Comparison of ENCODE assay signal across 18 cellular contexts in the genomic region with DNA sequence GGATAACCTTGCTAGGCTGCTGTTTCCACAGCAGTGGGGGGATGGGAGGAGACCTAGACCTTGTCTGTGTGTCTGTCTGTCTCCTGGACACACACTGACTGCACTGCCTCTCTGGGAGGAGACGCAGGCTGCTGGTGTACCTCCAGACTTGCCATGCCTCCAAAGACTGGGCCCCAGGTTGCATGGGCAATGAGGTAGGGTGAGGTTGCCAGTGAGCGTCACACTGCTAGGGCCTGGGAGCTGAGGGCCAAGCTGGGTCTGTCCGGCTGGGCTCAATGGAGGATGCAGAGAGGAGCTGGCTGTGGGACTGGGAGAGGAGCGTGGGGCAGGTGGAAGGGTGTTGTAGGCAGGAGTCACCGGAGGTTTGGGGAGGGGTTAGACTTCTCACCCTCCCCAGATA. TPM values are rescaled to one million over a fixed set of nuclear protein-coding genes. Genes with fewer than 3 reads are reported as not detected.
A peak's percentile ranks its signal among the peaks of the same experiment; 100 is the strongest.
DNase-seq lines count a peak whose midpoint lies in the region; ATAC-seq and TF ChIP-seq lines count a peak whose summit lies in the region.
"Had no signal": no experiment of that assay in that cellular context is flagged by ENCODE, and none has a peak within 500 bp of the region (broad histone marks: within the 10 kb centered on the region; RNA-seq: fewer than 3 reads in every experiment).

No MANE protein-coding gene starts in this region.

- H3K4me3 Mint-ChIP-seq in endothelial cell (ENCODE audit: unreplicated experiment) (no peak overlapping the region), nephron (no peak overlapping the region), Caco-2 (ENCODE audit: unreplicated experiment) (no peak overlapping the region)
- H3K4me3 Mint-ChIP-seq: CD14-positive monocyte; CD8-positive, alpha-beta memory T cell; H9 had no signal

- peak overlapping the region; percentile 91 for H3K27ac ChIP-seq in cardiac muscle cell
- H3K27ac ChIP-seq in transverse colon, result no peak overlapping the region
- no peak overlapping the region for H3K27ac ChIP-seq in coronary artery
- no peak overlapping the region for H3K27ac ChIP-seq in foreskin keratinocyte
- H3K27ac ChIP-seq: 22Rv1, GM23248 had no signal

- H3K36me3 ChIP-seq in cardiac muscle cell (no peaks in the 10 kb centered on the region), transverse colon (no peaks in the 10 kb centered on the region), Caco-2 (ENCODE audit: control insufficient read depth, insufficient read depth, low read length) (no peaks in the 10 kb centered on the region)

- in situ Hi-C loops in transverse colon (cut with MboI; ENCODE audit: low pct_ligation_motif_present in 1 of 4, low pct_unique_long_range_greater_than_20kb in 1 of 4, low sequenced_read_pairs in 3 of 4), result loop anchor here in 2 of 4 donors (25.0 kb wide), 2 partner anchors 187 to 387 kb away; partner anchors contain the start of gene TSR2 (in 1 of the 2)

- H3K27me3 ChIP-seq in cardiac muscle cell (no peaks in the 10 kb centered on the region), transverse colon (no peaks in the 10 kb centered on the region), Caco-2 (replicated peaks; ENCODE audit: control insufficient read depth, insufficient read depth, low read length) (no peaks in the 10 kb centered on the region), foreskin keratinocyte (no peaks in the 10 kb centered on the region)

- H3K4me3 ChIP-seq in cardiac muscle cell (no peak overlapping the region), transverse colon (no peak overlapping the region), Caco-2 (ENCODE audit: low read depth, low read length) (no peak overlapping the region), coronary artery (no peak overlapping the region)
- H3K4me3 ChIP-seq: GM23248, K562 had no signal

- H3K9me3 Mint-ChIP-seq in endothelial cell (ENCODE audit: unreplicated experiment) (no peaks in the 10 kb centered on the region), nephron (peaks cover 21% of the 10 kb centered on the region), Caco-2 (ENCODE audit: unreplicated experiment) (no peaks in the 10 kb centered on the region)
- H3K9me3 Mint-ChIP-seq: CD8-positive, alpha-beta memory T cell had no signal

- no peak for TF ChIP-seq EP300 in transverse colon (IDR thresholded peaks at IDR 0.05; ENCODE audit: low read depth)

- DNase-seq in cardiac muscle cell (ENCODE audit: low read depth in 1 of 2, low spot score in 1 of 2) (no peak), Right ventricle myocardium superior (no peak), endothelial cell (ENCODE audit: low spot score) (no peak), transverse colon (no peak), Caco-2 (no peak), coronary artery (ENCODE audit: low spot score) (no peak), foreskin keratinocyte (no peak)
- DNase-seq: CD8-positive, alpha-beta memory T cell; DMS53; GF-D8; GM23248; H9 had no signal

- CTCF ChIA-PET in Caco-2 (lab: Charles Lee), result no interaction called here

- H3K9me3 ChIP-seq in cardiac muscle cell (ENCODE audit: low read depth) (no peaks in the 10 kb centered on the region), transverse colon (no peaks in the 10 kb centered on the region), Caco-2 (no peaks in the 10 kb centered on the region)

- TF ChIP-seq CTCF in cardiac muscle cell (IDR thresholded peaks at IDR 0.05; ENCODE audit: low read depth, low read length) (no peak), endothelial cell (IDR thresholded peaks at IDR 0.05; ENCODE audit: unreplicated experiment) (no peak), nephron (IDR thresholded peaks at IDR 0.05; ENCODE audit: unreplicated experiment in 3 of 3) (no peak), transverse colon (IDR thresholded peaks at IDR 0.05) (no peak), Caco-2 (IDR thresholded peaks at IDR 0.05; ENCODE audit: insufficient read depth in 1 of 2, low read depth in 1 of 2, low read length in 1 of 2, severe bottlenecking in 1 of 2, unreplicated experiment in 1 of 2) (no peak), coronary artery (IDR thresholded peaks at IDR 0.05) (no peak), foreskin keratinocyte (conservative IDR thresholded peaks at IDR 0.05) (no peak)

- H3K36me3 Mint-ChIP-seq in endothelial cell (ENCODE audit: low read depth, unreplicated experiment) (peaks cover 5% of the 10 kb centered on the region), nephron (ENCODE audit: low read depth) (no peaks in the 10 kb centered on the region), Caco-2 (ENCODE audit: insufficient read depth, unreplicated experiment) (no peaks in the 10 kb centered on the region)
- H3K36me3 Mint-ChIP-seq: CD14-positive monocyte; CD8-positive, alpha-beta memory T cell had no signal

- 85% methylated on average over 4 of the region's 5 CpGs; no CpG with 5 or more reads in 1 of the 2 donors for WGBS in transverse colon (ENCODE audit: low coverage in 1 of 2), 2 donors

- ATAC-seq in Right ventricle myocardium superior (ENCODE audit: poor library complexity) (no peak), foreskin keratinocyte (no peak)
- ATAC-seq: K562 had no signal

- POLR2A ChIA-PET in Caco-2 (lab: Charles Lee), result no interaction called here

- peaks cover 8% of the 10 kb centered on the region for H3K27me3 Mint-ChIP-seq in endothelial cell (ENCODE audit: unreplicated experiment)
- H3K27me3 Mint-ChIP-seq in nephron (ENCODE audit: low read depth), result no peaks in the 10 kb centered on the region
- no peaks in the 10 kb centered on the region for H3K27me3 Mint-ChIP-seq in Caco-2 (ENCODE audit: insufficient read depth, unreplicated experiment)

- H3K27ac Mint-ChIP-seq in endothelial cell (ENCODE audit: unreplicated experiment), result peak overlapping the region; percentile 91
- H3K27ac Mint-ChIP-seq in nephron, result peak overlapping the region; percentile 86 to 91 (median 91)
- H3K27ac Mint-ChIP-seq in Caco-2 (ENCODE audit: unreplicated experiment), result no peak overlapping the region
- H3K27ac Mint-ChIP-seq: CD14-positive monocyte had no signal

- no peak for TF ChIP-seq POLR2A in transverse colon (IDR thresholded peaks at IDR 0.05)

- H3K4me1 ChIP-seq in cardiac muscle cell (ENCODE audit: low read depth), result no peaks in the 10 kb centered on the region
- no peaks in the 10 kb centered on the region for H3K4me1 ChIP-seq in transverse colon
- no peaks in the 10 kb centered on the region for H3K4me1 ChIP-seq in Caco-2
- H3K4me1 ChIP-seq in foreskin keratinocyte, result no peaks in the 10 kb centered on the region

- intact Hi-C loops in Right ventricle myocardium superior (cut with DNase I), result no loop called here
- intact Hi-C loops in transverse colon (cut with DNase I; ENCODE audit: low total_unique reads), result no loop called here
- intact Hi-C loops in Caco-2 (cut with micrococcal nuclease; ENCODE audit: unreplicated experiment), result no loop called here

- no TSS peak for BruUV-seq in Caco-2 (replicated peaks; lab: Mats Ljungman, UMichigan)

- H3K4me1 Mint-ChIP-seq in endothelial cell (ENCODE audit: unreplicated experiment) (peaks cover 19% of the 10 kb centered on the region), nephron (peaks cover 22% of the 10 kb centered on the region), Caco-2 (ENCODE audit: low read depth, unreplicated experiment) (no peaks in the 10 kb centered on the region)

RNA-seq across cellular contexts. Expression of gene MAGED2, which starts 16.6 kb away (rescaled TPM):
- total RNA-seq in cardiac muscle cell (778 and 956 TPM in 2 replicates), Right ventricle myocardium superior (66.5 TPM), endothelial cell (ENCODE audit: unreplicated experiment) (581 TPM), transverse colon (100 to 1,000 TPM in 1 of 4 donors, 10 to 100 TPM in 3; 32.9 to 215 (median 67.4) TPM), Caco-2 (2022) (96.0 and 103 TPM in 2 replicates), foreskin keratinocyte (88.6 and 119 TPM in 2 replicates)
- polyA plus RNA-seq in cardiac muscle cell (972 and 1,145 TPM in 2 replicates), foreskin keratinocyte (92.1 and 112 TPM in 2 replicates)

RNA-seq across cellular contexts. Expression of gene ITIH6, which starts 26.1 kb away (rescaled TPM):
- total RNA-seq in cardiac muscle cell, result 0.07 and 0.24 TPM in 2 replicates
- polyA plus RNA-seq in cardiac muscle cell, result 0.07 TPM in 1 of 2 replicates, not detected in the other
- not detected for total RNA-seq in Right ventricle myocardium superior
- total RNA-seq in endothelial cell (ENCODE audit: unreplicated experiment), result 0.13 TPM
- not detected for total RNA-seq in transverse colon
- 0.29 and 0.39 TPM in 2 replicates for total RNA-seq in Caco-2 (2022)
- not detected in 2 replicates for total RNA-seq in foreskin keratinocyte
- not detected in 2 replicates for polyA plus RNA-seq in foreskin keratinocyte
- total RNA-seq: A673; CD8-positive, alpha-beta memory T cell; GM23248; H9; K562 had no signal
- polyA plus RNA-seq: BJ; CD14-positive monocyte; CD8-positive, alpha-beta memory T cell; GM23248 had no signal
